ENCODE assay signal across 21 cellular contexts in the genomic region with DNA sequence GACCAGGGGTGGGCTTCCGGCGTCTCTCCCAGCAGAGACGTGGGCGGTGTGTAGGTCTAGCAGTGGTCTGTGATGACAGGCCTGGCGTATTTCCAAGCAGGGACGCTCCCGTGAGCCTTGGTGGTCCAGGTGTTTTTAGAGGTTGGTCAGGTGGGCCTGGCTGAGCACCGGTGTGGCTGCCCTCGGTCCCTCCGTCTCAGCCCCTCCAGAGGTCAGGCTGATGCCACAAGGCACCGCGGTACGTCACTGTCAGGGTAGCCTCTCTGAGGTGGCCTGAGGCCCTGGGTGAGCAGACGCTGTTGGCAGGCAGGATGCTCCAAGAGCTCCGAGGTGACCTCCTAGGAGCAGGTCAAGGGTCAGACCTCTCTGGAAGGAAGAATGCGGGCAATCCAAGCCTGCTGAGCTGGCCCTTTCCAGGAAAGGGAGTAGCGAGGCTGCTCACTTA. TPM values are rescaled to one million over a fixed set of nuclear protein-coding genes. Genes with fewer than 3 reads are reported as not detected.
DNase-seq lines count a peak whose midpoint lies in the region; ATAC-seq, FAIRE-seq and TF ChIP-seq lines count a peak whose summit lies in the region.
"Had no signal": no experiment of that assay in that cellular context is flagged by ENCODE, and none has a peak within 500 bp of the region (broad histone marks: within the 10 kb centered on the region; RNA-seq: fewer than 3 reads in every experiment).

No MANE protein-coding gene starts in this region.

- POLR2A ChIA-PET in WTC11 (lab: Charles Lee) (interaction anchor here (0.5 to 0.9 kb wide), 2 partner anchors 103 to 585 kb away, joined by 3 to 7 read pairs; no protein-coding TSS in a partner anchor), HepG2 (lab: Yijun Ruan, JAX) (no interaction called here)

- peaks cover 19% of the 10 kb centered on the region for H3K36me3 Mint-ChIP-seq in WTC11
- peaks cover 2 to 13% of the 10 kb centered on the region in 2 donors for H3K36me3 Mint-ChIP-seq in activated T-cell treated with anti-CD3 and anti-CD28 coated beads, Interleukin-2, amount 50 U/mL, for 72 hours (ENCODE audit: insufficient read depth in 2 of 2)

- BruUV-seq in HepG2 (replicated peaks; lab: Mats Ljungman, UMichigan) = no TSS peak

- H3K4me3 Mint-ChIP-seq in WTC11 = no peak overlapping the region
- H3K4me3 Mint-ChIP-seq in activated T-cell treated with anti-CD3 and anti-CD28 coated beads, Interleukin-2, amount 50 U/mL, for 72 hours = no peak overlapping the region
- H3K4me3 Mint-ChIP-seq: CD4-positive, alpha-beta memory T cell had no signal

- TF ChIP-seq RAD21 in HepG2 (CRISPR knock-in tag; IDR thresholded peaks at IDR 0.05) = no peak

- intact Hi-C loops in right cardiac atrium (cut with DNase I) (no loop called here), left ventricle myocardium inferior (cut with micrococcal nuclease) (no loop called here), HepG2 (cut with micrococcal nuclease; ENCODE audit: unreplicated experiment) (no loop called here), upper lobe of right lung (cut with DNase I) (no loop called here)

- no peaks in the 10 kb centered on the region for H3K9me3 ChIP-seq in right cardiac atrium (ENCODE audit: control insufficient read depth, low read length)
- H3K9me3 ChIP-seq in left ventricle myocardium inferior (replicated peaks) = peaks cover 13% of the 10 kb centered on the region
- no peaks in the 10 kb centered on the region for H3K9me3 ChIP-seq in HepG2 (ENCODE audit: low read length)
- no peaks in the 10 kb centered on the region for H3K9me3 ChIP-seq in upper lobe of right lung

- WGBS in right cardiac atrium = 83% methylated on average over 17 of the region's 17 CpGs
- 80% methylated on average over 10 of the region's 17 CpGs for WGBS in HepG2 (ENCODE audit: low lambda C conversion rate)

- no peak for TF ChIP-seq POLR2A in HepG2 (IDR thresholded peaks at IDR 0.05; ENCODE audit: insufficient read depth in 1 of 2, low read depth in 2 of 2, low read length in 2 of 2)

- H3K27me3 Mint-ChIP-seq in WTC11 (ENCODE audit: low read depth) = no peaks in the 10 kb centered on the region
- no peaks in the 10 kb centered on the region for H3K27me3 Mint-ChIP-seq in activated T-cell treated with anti-CD3 and anti-CD28 coated beads, Interleukin-2, amount 50 U/mL, for 72 hours (ENCODE audit: low read depth)
- H3K27me3 Mint-ChIP-seq: CD4-positive, alpha-beta memory T cell had no signal

- H3K79me2 ChIP-seq in HepG2 (ENCODE audit: insufficient read depth, low read length) = peaks cover 38% of the 10 kb centered on the region

- TF ChIP-seq EP300 in HepG2 (IDR thresholded peaks at IDR 0.05; ENCODE audit: low read depth in 2 of 2, low read length in 2 of 2) = no peak
- no peak for TF ChIP-seq EP300 in HepG2 (CRISPR knock-in tag; IDR thresholded peaks at IDR 0.05; ENCODE audit: borderline replicate concordance)

- H3K27me3 ChIP-seq in right cardiac atrium (ENCODE audit: control insufficient read depth, insufficient read depth) (no peaks in the 10 kb centered on the region), left ventricle myocardium inferior (ENCODE audit: low read depth) (no peaks in the 10 kb centered on the region), HepG2 (ENCODE audit: control insufficient read depth in 1 of 2, insufficient read depth in 2 of 2, low read length in 2 of 2) (no peaks in the 10 kb centered on the region), upper lobe of right lung (no peaks in the 10 kb centered on the region)

- 0 out of 2 replicates have a peak, but pooled peaks cover 3% of the 10 kb centered on the region for H4K20me1 ChIP-seq in HepG2 (ENCODE audit: insufficient read depth, low read length)

- peak; percentile 20 to 22 for ATAC-seq in right cardiac atrium
- ATAC-seq in WTC11 = peak; percentile 70
- peak; percentile 43 for ATAC-seq in HepG2
- ATAC-seq in upper lobe of right lung = peak; percentile 8
- ATAC-seq in activated T-cell treated with anti-CD3 and anti-CD28 coated beads, Interleukin-2, amount 50 U/mL, for 72 hours (replicated peaks in 1 of 2) = no peak
- no peak for ATAC-seq in HG03439 (IDR thresholded peaks at IDR 0.05; ENCODE audit: unreplicated experiment)
- no peak for ATAC-seq in HG03196 (IDR thresholded peaks at IDR 0.05; ENCODE audit: unreplicated experiment)

- no peak overlapping the region for H3K4me3 ChIP-seq in right cardiac atrium (ENCODE audit: low read length)
- H3K4me3 ChIP-seq in left ventricle myocardium inferior = no peak overlapping the region
- H3K4me3 ChIP-seq in HepG2 (replicated peaks in 1 of 3; ENCODE audit: insufficient read depth in 1 of 3, low read depth in 2 of 3, low read length in 3 of 3) = no peak overlapping the region
- no peak overlapping the region for H3K4me3 ChIP-seq in upper lobe of right lung
- H3K4me3 ChIP-seq: SK-N-MC had no signal

- H3K36me3 ChIP-seq in left ventricle myocardium inferior (peaks cover 7% of the 10 kb centered on the region), HepG2 (replicated peaks in 1 of 2; ENCODE audit: control insufficient read depth in 1 of 2, insufficient read depth in 2 of 2, low read length in 2 of 2) (peaks cover 2 to 11% of the 10 kb centered on the region in 2 experiments; a peak in 2 of 5 replicates), upper lobe of right lung (no peaks in the 10 kb centered on the region)

- no peak for FAIRE-seq in HepG2 (lab: Jason Lieb, UNC)
- FAIRE-seq: D721Med, G401.6 had no signal

- H3K27ac ChIP-seq in right cardiac atrium (ENCODE audit: low read length) (no peak overlapping the region), left ventricle myocardium inferior (replicated peaks) (no peak overlapping the region), HepG2 (ENCODE audit: extremely low read length, insufficient read depth, low read length) (no peak overlapping the region), upper lobe of right lung (no peak overlapping the region)

- in situ Hi-C loops in HepG2 (cut with HindIII; ENCODE audit: extremely low pct_ligation_motif_present, low pct_unique_long_range_greater_than_20kb) = no loop called here

- TF ChIP-seq CTCF in left ventricle myocardium inferior (IDR thresholded peaks at IDR 0.05; ENCODE audit: borderline replicate concordance) (no peak), WTC11 (IDR thresholded peaks at IDR 0.05) (no peak), HepG2 (CRISPR knock-in tag; IDR thresholded peaks at IDR 0.05) (no peak), upper lobe of right lung (IDR thresholded peaks at IDR 0.05) (no peak)

- DNase-seq in right cardiac atrium = peak in 1 of 3 donors; percentile 60
- DNase-seq in left ventricle myocardium inferior = no peak
- DNase-seq in WTC11 (ENCODE audit: low spot score) = no peak
- DNase-seq in HepG2 (ENCODE audit: low spot score) = no peak
- DNase-seq in upper lobe of right lung = no peak
- no peak for DNase-seq in activated T-cell treated with anti-CD3 and anti-CD28 coated beads, Interleukin-2, amount 50 U/mL, for 72 hours
- DNase-seq: CD4-positive, alpha-beta memory T cell; DMS79 treated with DMSO at 0.1 percent for 48 hours; HCEC 1CT; KBM-7; NCI-H1436; NCI-H2029; NCI-H2171; NCI-H446; NCI-H748 treated with DMSO at 0.1 percent for 48 hours had no signal

- CTCF ChIA-PET in WTC11 (lab: Charles Lee) (interaction anchor here (0.7 to 2.8 kb wide), 6 partner anchors 12 to 56 kb away, joined by 3 to 7 read pairs (median 6); no protein-coding TSS in a partner anchor), HepG2 (lab: Yijun Ruan, JAX; ENCODE audit: low intra/inter-chr PET ratio, low total read pairs) (no interaction called here)

- H3K9me3 Mint-ChIP-seq in WTC11 = no peaks in the 10 kb centered on the region
- no peaks in the 10 kb centered on the region for H3K9me3 Mint-ChIP-seq in activated T-cell treated with anti-CD3 and anti-CD28 coated beads, Interleukin-2, amount 50 U/mL, for 72 hours
- H3K9me3 Mint-ChIP-seq: CD4-positive, alpha-beta memory T cell had no signal

- H2AFZ ChIP-seq in HepG2 (ENCODE audit: low read length) = no peak overlapping the region

- H3K9ac ChIP-seq in HepG2 (ENCODE audit: insufficient read depth, low read depth, low read length) = no peak overlapping the region

- H3K4me1 ChIP-seq in right cardiac atrium (ENCODE audit: control insufficient read depth, insufficient read depth, low read length) (peaks cover 10% of the 10 kb centered on the region), left ventricle myocardium inferior (peaks cover 32% of the 10 kb centered on the region), HepG2 (ENCODE audit: insufficient read depth, low read length) (peaks cover 17% of the 10 kb centered on the region), upper lobe of right lung (peaks cover 4% of the 10 kb centered on the region)

- peaks cover 14% of the 10 kb centered on the region for H3K4me1 Mint-ChIP-seq in WTC11
- H3K4me1 Mint-ChIP-seq in activated T-cell treated with anti-CD3 and anti-CD28 coated beads, Interleukin-2, amount 50 U/mL, for 72 hours (ENCODE audit: low read depth) = peaks cover 21% of the 10 kb centered on the region

- no peak overlapping the region for H3K4me2 ChIP-seq in HepG2 (ENCODE audit: low read depth, low read length)

- peak overlapping the region; percentile 27; the same call in 1 of the 2 replicates for H3K27ac Mint-ChIP-seq in WTC11
- H3K27ac Mint-ChIP-seq in activated T-cell treated with anti-CD3 and anti-CD28 coated beads, Interleukin-2, amount 50 U/mL, for 72 hours = no peak overlapping the region

RNA-seq across cellular contexts. Expression of a gene that starts 13.6 kb away (rescaled TPM):
- total RNA-seq in right cardiac atrium = 100 to 1,000 TPM; 121 to 179 (median 157) TPM
- 131 TPM for polyA plus RNA-seq in right cardiac atrium
- total RNA-seq in left ventricle myocardium inferior = 192 TPM
- 248 to 279 TPM (median 251 TPM) in 3 replicates for total RNA-seq in WTC11 (2021)
- 19.1 and 35.2 TPM in 2 replicates for total RNA-seq in HepG2 (2016; rRNA removed; fragmentation: Illumina TruSeq; extraction: Trizol)
- total RNA-seq in HepG2 (2016; cell fraction: cytosol; rRNA removed; fragmentation: Illumina TruSeq; extraction: Trizol; ENCODE audit: low read depth) = 56.8 and 63.0 TPM in 2 replicates
- 14.0 and 38.5 TPM in 2 replicates for total RNA-seq in HepG2 (2016; cell fraction: insoluble cytoplasmic fraction; rRNA removed; fragmentation: Illumina TruSeq; extraction: Trizol)
- 52.7 and 56.0 TPM in 2 replicates for total RNA-seq in HepG2 (2016; cell fraction: membrane; rRNA removed; fragmentation: Illumina TruSeq; extraction: Trizol)
- 47.2 and 51.4 TPM in 2 replicates for total RNA-seq in HepG2 (2016; cell fraction: nucleus; rRNA removed; fragmentation: Illumina TruSeq; extraction: Trizol)
- 85.7 and 85.8 TPM in 2 replicates for polyA plus RNA-seq in HepG2 (2011; rRNA removed)
- polyA plus RNA-seq in HepG2 (2011; cell fraction: cytosol; rRNA removed) = 39.0 and 48.4 TPM in 2 replicates
- polyA plus RNA-seq in HepG2 (2011; cell fraction: nucleus; rRNA removed) = 409 and 581 TPM in 2 replicates
- polyA plus RNA-seq in HepG2 (2012) = 58.3 and 62.1 TPM in 2 replicates
- polyA plus RNA-seq in HepG2 (2016; cell fraction: cytosol; fragmentation: Illumina TruSeq; extraction: Trizol; ENCODE audit: low read depth) = 51.1 and 53.5 TPM in 2 replicates
- 36.2 and 45.8 TPM in 2 replicates for polyA plus RNA-seq in HepG2 (2016; cell fraction: insoluble cytoplasmic fraction; fragmentation: Illumina TruSeq; extraction: Trizol; ENCODE audit: low read depth)
- polyA plus RNA-seq in HepG2 (2016; cell fraction: membrane; fragmentation: Illumina TruSeq; extraction: Trizol; ENCODE audit: low read depth) = 82.4 and 89.9 TPM in 2 replicates
- 244 and 255 TPM in 2 replicates for polyA plus RNA-seq in HepG2 (2016; cell fraction: nucleus; fragmentation: Illumina TruSeq; extraction: Trizol; ENCODE audit: insufficient read depth, low read depth)
- 53.3 and 73.7 TPM in 2 replicates for polyA minus RNA-seq in HepG2 (2011; rRNA and poly(A)+ RNA removed; ENCODE audit: low replicate concordance)
- polyA minus RNA-seq in HepG2 (2011; cell fraction: cytosol; rRNA and poly(A)+ RNA removed) = 58.3 and 59.6 TPM in 2 replicates
- polyA minus RNA-seq in HepG2 (2011; cell fraction: nucleus; rRNA and poly(A)+ RNA removed) = 88.5 and 90.4 TPM in 2 replicates
- 74.8 TPM for total RNA-seq in upper lobe of right lung
- 100 to 1,000 TPM; 125 to 140 TPM for total RNA-seq in activated T-cell treated with anti-CD3 and anti-CD28 coated beads, Interleukin-2, amount 50 U/mL, for 72 hours

RNA-seq across cellular contexts. Expression of a gene that starts 34.8 kb away (rescaled TPM):
- total RNA-seq in right cardiac atrium (1 to 10 TPM in 2 of 4 donors, under 1 TPM in 2; 0.46 to 1.9 (median 1.00) TPM), left ventricle myocardium inferior (0.99 TPM), WTC11 (2021) (0.55 to 2.2 TPM (median 0.87 TPM) in 3 replicates), HepG2 (2016; rRNA removed; fragmentation: Illumina TruSeq; extraction: Trizol) (0.27 and 0.55 TPM in 2 replicates), upper lobe of right lung (3.2 TPM)
- polyA plus RNA-seq in right cardiac atrium (0.05 TPM), HepG2 (2011; rRNA removed) (0.07 and 0.16 TPM in 2 replicates)
- not detected in 2 replicates for total RNA-seq in HepG2 (2016; cell fraction: cytosol; rRNA removed; fragmentation: Illumina TruSeq; extraction: Trizol; ENCODE audit: low read depth)
- total RNA-seq in HepG2 (2016; cell fraction: insoluble cytoplasmic fraction; rRNA removed; fragmentation: Illumina TruSeq; extraction: Trizol) = not detected in 2 replicates
- not detected in 2 replicates for total RNA-seq in HepG2 (2016; cell fraction: membrane; rRNA removed; fragmentation: Illumina TruSeq; extraction: Trizol)
- total RNA-seq in HepG2 (2016; cell fraction: nucleus; rRNA removed; fragmentation: Illumina TruSeq; extraction: Trizol) = not detected in 2 replicates
- polyA plus RNA-seq in HepG2 (2011; cell fraction: cytosol; rRNA removed) = not detected in 2 replicates
- 0.56 and 1.2 TPM in 2 replicates for polyA plus RNA-seq in HepG2 (2011; cell fraction: nucleus; rRNA removed)
- polyA plus RNA-seq in HepG2 (2012) = 0.13 and 0.23 TPM in 2 replicates
- polyA plus RNA-seq in HepG2 (2016; cell fraction: cytosol; fragmentation: Illumina TruSeq; extraction: Trizol; ENCODE audit: low read depth) = not detected in 2 replicates
- not detected in 2 replicates for polyA plus RNA-seq in HepG2 (2016; cell fraction: insoluble cytoplasmic fraction; fragmentation: Illumina TruSeq; extraction: Trizol; ENCODE audit: low read depth)
- not detected in 2 replicates for polyA plus RNA-seq in HepG2 (2016; cell fraction: membrane; fragmentation: Illumina TruSeq; extraction: Trizol; ENCODE audit: low read depth)
- not detected in 2 replicates for polyA plus RNA-seq in HepG2 (2016; cell fraction: nucleus; fragmentation: Illumina TruSeq; extraction: Trizol; ENCODE audit: insufficient read depth, low read depth)
- polyA minus RNA-seq in HepG2 (2011; rRNA and poly(A)+ RNA removed; ENCODE audit: low replicate concordance) = 0.16 and 0.82 TPM in 2 replicates
- not detected in 2 replicates for polyA minus RNA-seq in HepG2 (2011; cell fraction: cytosol; rRNA and poly(A)+ RNA removed)
- polyA minus RNA-seq in HepG2 (2011; cell fraction: nucleus; rRNA and poly(A)+ RNA removed) = 0.62 TPM in 1 of 2 replicates, not detected in the other
- 1 to 10 TPM; 1.8 to 3.3 TPM for total RNA-seq in activated T-cell treated with anti-CD3 and anti-CD28 coated beads, Interleukin-2, amount 50 U/mL, for 72 hours
- total RNA-seq: A172 had no signal
- polyA plus RNA-seq: CD4-positive, alpha-beta memory T cell had no signal

RNA-seq across cellular contexts. Expression of a gene that starts 41.4 kb away (rescaled TPM):
- total RNA-seq in right cardiac atrium (1,000 to 10,000 TPM; 1,091 to 1,370 (median 1,238) TPM), left ventricle myocardium inferior (1,068 TPM), WTC11 (2021) (4.6 to 5.4 TPM (median 5.0 TPM) in 3 replicates), HepG2 (2016; rRNA removed; fragmentation: Illumina TruSeq; extraction: Trizol) (32.1 and 37.9 TPM in 2 replicates), upper lobe of right lung (191 TPM)
- polyA plus RNA-seq in right cardiac atrium (1,790 TPM), HepG2 (2011; rRNA removed) (18.0 and 31.6 TPM in 2 replicates)
- total RNA-seq in HepG2 (2016; cell fraction: cytosol; rRNA removed; fragmentation: Illumina TruSeq; extraction: Trizol; ENCODE audit: low read depth) = 22.2 and 30.3 TPM in 2 replicates
- 29.1 and 37.9 TPM in 2 replicates for total RNA-seq in HepG2 (2016; cell fraction: insoluble cytoplasmic fraction; rRNA removed; fragmentation: Illumina TruSeq; extraction: Trizol)
- total RNA-seq in HepG2 (2016; cell fraction: membrane; rRNA removed; fragmentation: Illumina TruSeq; extraction: Trizol) = 30.8 and 36.2 TPM in 2 replicates
- total RNA-seq in HepG2 (2016; cell fraction: nucleus; rRNA removed; fragmentation: Illumina TruSeq; extraction: Trizol) = 14.7 and 15.4 TPM in 2 replicates
- 18.1 and 57.4 TPM in 2 replicates for polyA plus RNA-seq in HepG2 (2011; cell fraction: cytosol; rRNA removed)
- polyA plus RNA-seq in HepG2 (2011; cell fraction: nucleus; rRNA removed) = 37.9 and 74.0 TPM in 2 replicates
- 3.6 and 7.4 TPM in 2 replicates for polyA plus RNA-seq in HepG2 (2012)
- polyA plus RNA-seq in HepG2 (2016; cell fraction: cytosol; fragmentation: Illumina TruSeq; extraction: Trizol; ENCODE audit: low read depth) = 34.0 and 41.4 TPM in 2 replicates
- polyA plus RNA-seq in HepG2 (2016; cell fraction: insoluble cytoplasmic fraction; fragmentation: Illumina TruSeq; extraction: Trizol; ENCODE audit: low read depth) = 44.2 and 51.5 TPM in 2 replicates
- 41.2 and 43.7 TPM in 2 replicates for polyA plus RNA-seq in HepG2 (2016; cell fraction: membrane; fragmentation: Illumina TruSeq; extraction: Trizol; ENCODE audit: low read depth)
- 39.7 and 41.0 TPM in 2 replicates for polyA plus RNA-seq in HepG2 (2016; cell fraction: nucleus; fragmentation: Illumina TruSeq; extraction: Trizol; ENCODE audit: insufficient read depth, low read depth)
- 21.4 and 23.6 TPM in 2 replicates for polyA minus RNA-seq in HepG2 (2011; rRNA and poly(A)+ RNA removed; ENCODE audit: low replicate concordance)
- 8.4 and 15.7 TPM in 2 replicates for polyA minus RNA-seq in HepG2 (2011; cell fraction: cytosol; rRNA and poly(A)+ RNA removed)
- 2.2 and 7.5 TPM in 2 replicates for polyA minus RNA-seq in HepG2 (2011; cell fraction: nucleus; rRNA and poly(A)+ RNA removed)
- total RNA-seq in activated T-cell treated with anti-CD3 and anti-CD28 coated beads, Interleukin-2, amount 50 U/mL, for 72 hours = 1 to 10 TPM; 1.1 to 1.3 TPM

RNA-seq across cellular contexts. Expression of a gene that starts 53.5 kb away (rescaled TPM):
- total RNA-seq in right cardiac atrium = 100 to 1,000 TPM; 161 to 218 (median 192) TPM
- 243 TPM for polyA plus RNA-seq in right cardiac atrium
- 65.9 TPM for total RNA-seq in left ventricle myocardium inferior
- 4.8 to 9.0 TPM (median 5.8 TPM) in 3 replicates for total RNA-seq in WTC11 (2021)
- total RNA-seq in HepG2 (2016; rRNA removed; fragmentation: Illumina TruSeq; extraction: Trizol) = 53.9 and 59.7 TPM in 2 replicates
- total RNA-seq in HepG2 (2016; cell fraction: cytosol; rRNA removed; fragmentation: Illumina TruSeq; extraction: Trizol; ENCODE audit: low read depth) = 18.2 and 27.4 TPM in 2 replicates
- total RNA-seq in HepG2 (2016; cell fraction: insoluble cytoplasmic fraction; rRNA removed; fragmentation: Illumina TruSeq; extraction: Trizol) = 53.1 and 55.2 TPM in 2 replicates
- total RNA-seq in HepG2 (2016; cell fraction: membrane; rRNA removed; fragmentation: Illumina TruSeq; extraction: Trizol) = 23.1 and 27.8 TPM in 2 replicates
- 25.3 and 26.5 TPM in 2 replicates for total RNA-seq in HepG2 (2016; cell fraction: nucleus; rRNA removed; fragmentation: Illumina TruSeq; extraction: Trizol)
- 59.5 and 62.2 TPM in 2 replicates for polyA plus RNA-seq in HepG2 (2011; rRNA removed)
- 27.8 and 82.6 TPM in 2 replicates for polyA plus RNA-seq in HepG2 (2011; cell fraction: cytosol; rRNA removed)
- polyA plus RNA-seq in HepG2 (2011; cell fraction: nucleus; rRNA removed) = 47.3 and 55.5 TPM in 2 replicates
- 46.4 and 49.2 TPM in 2 replicates for polyA plus RNA-seq in HepG2 (2012)
- polyA plus RNA-seq in HepG2 (2016; cell fraction: cytosol; fragmentation: Illumina TruSeq; extraction: Trizol; ENCODE audit: low read depth) = 85.4 and 115 TPM in 2 replicates
- polyA plus RNA-seq in HepG2 (2016; cell fraction: insoluble cytoplasmic fraction; fragmentation: Illumina TruSeq; extraction: Trizol; ENCODE audit: low read depth) = 142 and 159 TPM in 2 replicates
- polyA plus RNA-seq in HepG2 (2016; cell fraction: membrane; fragmentation: Illumina TruSeq; extraction: Trizol; ENCODE audit: low read depth) = 67.3 and 82.2 TPM in 2 replicates
- 136 and 137 TPM in 2 replicates for polyA plus RNA-seq in HepG2 (2016; cell fraction: nucleus; fragmentation: Illumina TruSeq; extraction: Trizol; ENCODE audit: insufficient read depth, low read depth)
- 24.8 and 136 TPM in 2 replicates for polyA minus RNA-seq in HepG2 (2011; rRNA and poly(A)+ RNA removed; ENCODE audit: low replicate concordance)
- 20.6 and 28.4 TPM in 2 replicates for polyA minus RNA-seq in HepG2 (2011; cell fraction: cytosol; rRNA and poly(A)+ RNA removed)
- polyA minus RNA-seq in HepG2 (2011; cell fraction: nucleus; rRNA and poly(A)+ RNA removed) = 4.7 and 11.8 TPM in 2 replicates
- 96.2 TPM for total RNA-seq in upper lobe of right lung
- 100 to 1,000 TPM; 146 to 174 TPM for total RNA-seq in activated T-cell treated with anti-CD3 and anti-CD28 coated beads, Interleukin-2, amount 50 U/mL, for 72 hours
- total RNA-seq: A172 had no signal

RNA-seq across cellular contexts. Expression of a gene that starts 57.9 kb away (rescaled TPM):
- total RNA-seq in right cardiac atrium (1 to 10 TPM; 5.2 to 6.9 (median 5.8) TPM), left ventricle myocardium inferior (4.0 TPM), WTC11 (2021) (16.4 to 17.9 TPM (median 16.7 TPM) in 3 replicates), HepG2 (2016; rRNA removed; fragmentation: Illumina TruSeq; extraction: Trizol) (20.7 and 27.4 TPM in 2 replicates), upper lobe of right lung (7.9 TPM)
- polyA plus RNA-seq in right cardiac atrium (6.5 TPM), HepG2 (2011; rRNA removed) (5.7 and 7.3 TPM in 2 replicates)
- total RNA-seq in HepG2 (2016; cell fraction: cytosol; rRNA removed; fragmentation: Illumina TruSeq; extraction: Trizol; ENCODE audit: low read depth) = 9.2 and 10.3 TPM in 2 replicates
- 21.2 and 28.4 TPM in 2 replicates for total RNA-seq in HepG2 (2016; cell fraction: insoluble cytoplasmic fraction; rRNA removed; fragmentation: Illumina TruSeq; extraction: Trizol)
- total RNA-seq in HepG2 (2016; cell fraction: membrane; rRNA removed; fragmentation: Illumina TruSeq; extraction: Trizol) = 12.9 and 13.8 TPM in 2 replicates
- total RNA-seq in HepG2 (2016; cell fraction: nucleus; rRNA removed; fragmentation: Illumina TruSeq; extraction: Trizol) = 15.9 and 16.8 TPM in 2 replicates
- polyA plus RNA-seq in HepG2 (2011; cell fraction: cytosol; rRNA removed) = 4.1 and 10.9 TPM in 2 replicates
- polyA plus RNA-seq in HepG2 (2011; cell fraction: nucleus; rRNA removed) = 20.8 and 27.4 TPM in 2 replicates
- polyA plus RNA-seq in HepG2 (2012) = 4.5 and 5.0 TPM in 2 replicates
- polyA plus RNA-seq in HepG2 (2016; cell fraction: cytosol; fragmentation: Illumina TruSeq; extraction: Trizol; ENCODE audit: low read depth) = 5.8 and 6.5 TPM in 2 replicates
- polyA plus RNA-seq in HepG2 (2016; cell fraction: insoluble cytoplasmic fraction; fragmentation: Illumina TruSeq; extraction: Trizol; ENCODE audit: low read depth) = 20.9 and 21.6 TPM in 2 replicates
- polyA plus RNA-seq in HepG2 (2016; cell fraction: membrane; fragmentation: Illumina TruSeq; extraction: Trizol; ENCODE audit: low read depth) = 9.6 and 10.0 TPM in 2 replicates
- polyA plus RNA-seq in HepG2 (2016; cell fraction: nucleus; fragmentation: Illumina TruSeq; extraction: Trizol; ENCODE audit: insufficient read depth, low read depth) = 36.1 and 37.5 TPM in 2 replicates
- polyA minus RNA-seq in HepG2 (2011; rRNA and poly(A)+ RNA removed; ENCODE audit: low replicate concordance) = 12.1 and 23.1 TPM in 2 replicates
- 2.8 and 5.5 TPM in 2 replicates for polyA minus RNA-seq in HepG2 (2011; cell fraction: cytosol; rRNA and poly(A)+ RNA removed)
- 7.3 and 9.0 TPM in 2 replicates for polyA minus RNA-seq in HepG2 (2011; cell fraction: nucleus; rRNA and poly(A)+ RNA removed)
- 10 to 100 TPM; 33.0 to 36.9 TPM for total RNA-seq in activated T-cell treated with anti-CD3 and anti-CD28 coated beads, Interleukin-2, amount 50 U/mL, for 72 hours

Comparison
In these comparisons a context has a peak if more than half of its experiments do, and no peak if none do; other contexts are left out.
1. ATAC-seq: peak in right cardiac atrium (2 of 2), WTC11 (single experiment), HepG2 (single experiment) and upper lobe of right lung (single experiment); none in activated T-cell treated with anti-CD3 and anti-CD28 coated beads, Interleukin-2, amount 50 U/mL, for 72 hours (0 of 2), HG03439 (single experiment) and HG03196 (single experiment).